1 cellular context compared by ENCODE assay signal in the genomic region with DNA sequence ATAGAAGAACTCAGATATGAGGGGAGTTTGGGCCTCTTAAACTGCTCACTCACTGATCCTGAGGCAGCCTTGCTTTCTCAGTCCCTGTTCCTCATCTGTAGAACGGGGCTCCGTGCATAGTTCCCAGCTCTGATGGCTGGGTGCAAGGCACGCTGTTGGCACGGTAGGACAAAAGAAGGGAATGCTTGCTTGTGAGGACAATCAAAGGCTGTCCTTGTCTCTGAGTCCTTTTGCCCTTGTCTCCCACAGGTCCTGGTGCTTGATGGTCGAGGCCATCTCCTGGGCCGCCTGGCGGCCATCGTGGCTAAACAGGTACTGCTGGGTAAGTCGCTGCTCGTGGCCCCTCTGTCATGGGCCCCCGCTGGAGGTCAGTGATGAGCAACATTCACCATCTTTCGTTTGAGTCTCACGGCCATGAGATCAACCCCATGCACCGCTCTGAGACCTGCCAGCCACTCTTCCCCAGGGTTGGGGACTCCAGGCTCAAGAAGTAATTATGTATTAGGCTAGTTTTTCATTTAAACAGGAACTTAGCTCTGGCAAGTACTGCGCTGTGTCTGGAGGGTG.
TF ChIP-seq lines count a peak whose summit lies in the region.

No MANE protein-coding gene starts in this region.

TF ChIP-seq in HepG2, 621 proteins besides CTCF, POLR2A, EP300 and RAD21 (continued from another document and continues in another):
- no peak for TF ChIP-seq ZNF318 (CRISPR knock-in tag; IDR thresholded peaks at IDR 0.05)
- no peak for TF ChIP-seq ZNF550 (CRISPR knock-in tag; IDR thresholded peaks at IDR 0.05; ENCODE audit: borderline replicate concordance)
- no peak for TF ChIP-seq ZNF263 (CRISPR knock-in tag; IDR thresholded peaks at IDR 0.05)
- TF ChIP-seq POLR2G (IDR thresholded peaks at IDR 0.05; ENCODE audit: low read depth, low read length) = peak; percentile 55; the same call in 1 of the 2 replicates
- TF ChIP-seq NR2F6 (IDR thresholded peaks at IDR 0.05) = no peak
- peak; percentile 34; the same call in 1 of the 2 replicates for TF ChIP-seq NR2F6 (CRISPR knock-in tag; IDR thresholded peaks at IDR 0.05)
- TF ChIP-seq HMG20A (CRISPR knock-in tag; IDR thresholded peaks at IDR 0.05; ENCODE audit: borderline replicate concordance) = no peak
- no peak for TF ChIP-seq TSC22D2 (CRISPR knock-in tag; IDR thresholded peaks at IDR 0.05; ENCODE audit: borderline replicate concordance)
- TF ChIP-seq, protein P1, sequence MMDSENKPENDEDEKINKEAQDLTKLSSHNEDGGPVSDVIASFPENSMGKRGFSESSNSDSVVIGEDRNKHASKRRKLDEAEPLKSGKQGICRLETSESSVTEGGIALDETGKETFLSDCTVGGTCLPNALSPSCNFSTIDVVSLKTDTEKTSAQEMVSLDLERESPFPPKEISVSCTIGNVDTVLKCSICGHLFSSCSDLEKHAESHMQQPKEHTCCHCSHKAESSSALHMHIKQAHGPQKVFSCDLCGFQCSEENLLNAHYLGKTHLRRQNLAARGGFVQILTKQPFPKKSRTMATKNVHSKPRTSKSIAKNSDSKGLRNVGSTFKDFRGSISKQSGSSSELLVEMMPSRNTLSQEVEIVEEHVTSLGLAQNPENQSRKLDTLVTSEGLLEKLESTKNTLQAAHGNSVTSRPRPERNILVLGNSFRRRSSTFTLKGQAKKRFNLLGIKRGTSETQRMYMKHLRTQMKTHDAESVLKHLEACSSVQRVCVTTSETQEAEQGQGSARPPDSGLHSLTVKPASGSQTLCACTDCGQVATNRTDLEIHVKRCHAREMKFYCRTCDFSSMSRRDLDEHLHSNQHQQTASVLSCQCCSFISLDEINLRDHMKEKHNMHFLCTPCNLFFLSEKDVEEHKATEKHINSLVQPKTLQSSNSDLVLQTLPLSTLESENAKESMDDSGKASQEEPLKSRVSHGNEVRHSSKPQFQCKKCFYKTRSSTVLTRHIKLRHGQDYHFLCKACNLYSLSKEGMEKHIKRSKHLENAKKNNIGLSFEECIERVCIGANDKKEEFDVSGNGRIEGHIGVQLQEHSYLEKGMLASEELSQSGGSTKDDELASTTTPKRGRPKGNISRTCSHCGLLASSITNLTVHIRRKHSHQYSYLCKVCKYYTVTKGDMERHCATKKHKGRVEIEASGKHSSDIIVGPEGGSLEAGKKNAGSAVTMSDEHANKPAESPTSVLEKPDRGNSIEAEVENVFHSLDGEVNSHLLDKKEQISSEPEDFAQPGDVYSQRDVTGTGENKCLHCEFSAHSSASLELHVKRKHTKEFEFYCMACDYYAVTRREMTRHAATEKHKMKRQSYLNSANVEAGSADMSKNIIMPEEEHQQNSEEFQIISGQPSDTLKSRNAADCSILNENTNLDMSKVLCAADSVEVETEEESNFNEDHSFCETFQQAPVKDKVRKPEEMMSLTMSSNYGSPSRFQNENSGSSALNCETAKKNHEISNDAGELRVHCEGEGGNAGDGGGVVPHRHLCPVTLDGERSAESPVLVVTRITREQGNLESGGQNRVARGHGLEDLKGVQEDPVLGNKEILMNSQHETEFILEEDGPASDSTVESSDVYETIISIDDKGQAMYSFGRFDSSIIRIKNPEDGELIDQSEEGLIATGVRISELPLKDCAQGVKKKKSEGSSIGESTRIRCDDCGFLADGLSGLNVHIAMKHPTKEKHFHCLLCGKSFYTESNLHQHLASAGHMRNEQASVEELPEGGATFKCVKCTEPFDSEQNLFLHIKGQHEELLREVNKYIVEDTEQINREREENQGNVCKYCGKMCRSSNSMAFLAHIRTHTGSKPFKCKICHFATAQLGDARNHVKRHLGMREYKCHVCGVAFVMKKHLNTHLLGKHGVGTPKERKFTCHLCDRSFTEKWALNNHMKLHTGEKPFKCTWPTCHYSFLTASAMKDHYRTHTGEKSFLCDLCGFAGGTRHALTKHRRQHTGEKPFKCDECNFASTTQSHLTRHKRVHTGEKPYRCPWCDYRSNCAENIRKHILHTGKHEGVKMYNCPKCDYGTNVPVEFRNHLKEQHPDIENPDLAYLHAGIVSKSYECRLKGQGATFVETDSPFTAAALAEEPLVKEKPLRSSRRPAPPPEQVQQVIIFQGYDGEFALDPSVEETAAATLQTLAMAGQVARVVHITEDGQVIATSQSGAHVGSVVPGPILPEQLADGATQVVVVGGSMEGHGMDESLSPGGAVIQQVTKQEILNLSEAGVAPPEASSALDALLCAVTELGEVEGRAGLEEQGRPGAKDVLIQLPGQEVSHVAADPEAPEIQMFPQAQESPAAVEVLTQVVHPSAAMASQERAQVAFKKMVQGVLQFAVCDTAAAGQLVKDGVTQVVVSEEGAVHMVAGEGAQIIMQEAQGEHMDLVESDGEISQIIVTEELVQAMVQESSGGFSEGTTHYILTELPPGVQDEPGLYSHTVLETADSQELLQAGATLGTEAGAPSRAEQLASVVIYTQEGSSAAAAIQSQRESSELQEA (CRISPR knock-in tag; IDR thresholded peaks at IDR 0.05; ENCODE audit: not compliant biosample characterization) = no peak
- TF ChIP-seq ZNF562 (CRISPR knock-in tag; IDR thresholded peaks at IDR 0.05; ENCODE audit: borderline replicate concordance) = no peak
- no peak for TF ChIP-seq MAF1 (CRISPR knock-in tag; IDR thresholded peaks at IDR 0.05; ENCODE audit: borderline replicate concordance)
- peak; percentile 23; the same call in 1 of the 2 replicates for TF ChIP-seq PAXIP1 (CRISPR knock-in tag; conservative IDR thresholded peaks at IDR 0.05)
- peak; percentile 41; the same call in 1 of the 2 replicates for TF ChIP-seq KDM2A (CRISPR knock-in tag; IDR thresholded peaks at IDR 0.05; ENCODE audit: borderline replicate concordance, low read depth)
- peak; percentile 48; the same call in 1 of the 2 replicates for TF ChIP-seq ZNF556 (CRISPR knock-in tag; IDR thresholded peaks at IDR 0.05; ENCODE audit: borderline replicate concordance)
- peak; percentile 78 for TF ChIP-seq MXD3 (CRISPR knock-in tag; IDR thresholded peaks at IDR 0.05)
- TF ChIP-seq, protein P2, sequence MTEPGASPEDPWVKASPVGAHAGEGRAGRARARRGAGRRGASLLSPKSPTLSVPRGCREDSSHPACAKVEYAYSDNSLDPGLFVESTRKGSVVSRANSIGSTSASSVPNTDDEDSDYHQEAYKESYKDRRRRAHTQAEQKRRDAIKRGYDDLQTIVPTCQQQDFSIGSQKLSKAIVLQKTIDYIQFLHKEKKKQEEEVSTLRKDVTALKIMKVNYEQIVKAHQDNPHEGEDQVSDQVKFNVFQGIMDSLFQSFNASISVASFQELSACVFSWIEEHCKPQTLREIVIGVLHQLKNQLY (CRISPR knock-in tag; IDR thresholded peaks at IDR 0.05) = no peak
- TF ChIP-seq KLF12 (CRISPR knock-in tag; IDR thresholded peaks at IDR 0.05; ENCODE audit: borderline replicate concordance) = no peak
- TF ChIP-seq SP2 (CRISPR knock-in tag; IDR thresholded peaks at IDR 0.05) = no peak
- no peak for TF ChIP-seq ZKSCAN5 (CRISPR knock-in tag; IDR thresholded peaks at IDR 0.05)
- TF ChIP-seq ZNF644 (CRISPR knock-in tag; IDR thresholded peaks at IDR 0.05; ENCODE audit: low read depth) = peak; percentile 22; the same call in 1 of the 2 replicates
